Comparison of ENCODE assay signal across 18 cellular contexts in the genomic region with DNA sequence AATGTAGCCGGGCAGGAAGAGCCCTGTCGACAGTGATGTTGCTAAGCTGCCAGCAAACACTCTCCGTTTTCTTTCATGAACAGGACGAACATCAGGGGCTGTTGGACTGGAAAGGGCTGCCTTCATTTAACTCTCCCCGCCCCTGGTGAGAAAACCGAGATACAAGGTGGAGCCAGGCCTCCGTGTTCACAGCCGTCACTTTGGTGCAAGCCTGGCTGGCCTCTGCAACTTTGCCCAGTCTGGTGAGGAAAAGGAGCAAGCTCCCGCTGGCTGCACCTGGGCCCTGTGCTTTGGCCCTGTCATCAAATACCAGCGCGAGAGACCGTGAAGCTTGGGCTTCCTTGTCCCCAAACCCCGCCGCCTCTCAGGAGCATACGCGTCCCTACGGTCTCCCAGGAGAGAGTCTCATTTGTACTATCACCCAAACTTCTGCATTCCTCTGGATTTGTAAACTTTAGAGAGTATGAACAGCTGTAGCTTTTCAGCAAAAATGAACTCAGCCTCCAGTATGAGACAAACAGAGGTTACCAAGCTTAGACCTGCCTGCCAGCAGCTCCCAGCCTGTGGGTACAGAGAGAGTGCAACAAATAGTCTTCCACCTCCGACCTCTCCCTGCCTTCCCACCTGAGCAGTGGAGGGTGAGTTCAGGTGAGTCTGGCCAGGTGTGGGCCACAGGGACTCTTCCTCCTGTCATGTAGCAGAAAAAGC.
DNase-seq lines count a peak whose midpoint lies in the region; TF ChIP-seq lines count a peak whose summit lies in the region.
"Had no signal": no experiment of that assay in that cellular context is flagged by ENCODE, and none has a peak within 500 bp of the region (broad histone marks: within the 10 kb centered on the region; RNA-seq: fewer than 3 reads in every experiment).

No MANE protein-coding gene starts in this region.

- TF ChIP-seq CTCF in esophagus muscularis mucosa (IDR thresholded peaks at IDR 0.05) (no peak), sigmoid colon (IDR thresholded peaks at IDR 0.05) (no peak), glutamatergic neuron (IDR thresholded peaks at IDR 0.05; ENCODE audit: partially characterized antibody, unreplicated experiment) (no peak)

- POLR2A ChIA-PET in CD4-positive, alpha-beta memory T cell (lab: Charles Lee; ENCODE audit: partially characterized antibody), result no interaction called here

- TF ChIP-seq EP300 in esophagus muscularis mucosa (IDR thresholded peaks at IDR 0.05) (no peak), sigmoid colon (IDR thresholded peaks at IDR 0.05) (no peak)

- H3K27me3 Mint-ChIP-seq in glutamatergic neuron (ENCODE audit: unreplicated experiment), result peaks cover 2% of the 10 kb centered on the region
- peaks cover 0 to 1% of the 10 kb centered on the region in 2 donors for H3K27me3 Mint-ChIP-seq in CD4-positive, alpha-beta memory T cell
- H3K27me3 Mint-ChIP-seq: activated CD8-positive, alpha-beta memory T cell treated with anti-CD3 and anti-CD28 coated beads, Interleukin-2, amount 10 ng/mL, durations not matched to agents 7 days and 5 days; CD4-positive, alpha-beta T cell; stimulated activated memory B cell treated with anti-CD40 and anti-IgM and Interleukin-4, amounts not matched to agents 10 μg/mL and 1 μg/mL and 100 μg/mL, for 72 hours had no signal

- peak overlapping the region in 3 of 4 donors; percentile 41 to 51 (median 41) for H3K27ac ChIP-seq in esophagus muscularis mucosa (replicated peaks in 1 of 4)
- peak overlapping the region; percentile 35 to 57 (median 44) for H3K27ac ChIP-seq in sigmoid colon
- H3K27ac ChIP-seq in CD4-positive, alpha-beta memory T cell (ENCODE audit: low read depth, low read length), result no peak overlapping the region
- H3K27ac ChIP-seq: foreskin keratinocyte, ovary had no signal

- H3K27me3 ChIP-seq in H7 (ENCODE audit: control insufficient read depth, insufficient read depth, low read length) (no peaks in the 10 kb centered on the region), esophagus muscularis mucosa (peaks cover 0 to 30% (median 0%) of the 10 kb centered on the region in 4 donors), sigmoid colon (peaks cover 0 to 27% (median 0%) of the 10 kb centered on the region in 3 donors)
- H3K27me3 ChIP-seq in CD4-positive, alpha-beta memory T cell (ENCODE audit: insufficient read depth, low read length), result no peaks in the 10 kb centered on the region
- H3K27me3 ChIP-seq: foreskin keratinocyte, ovary had no signal

- H3K9me3 Mint-ChIP-seq in glutamatergic neuron (ENCODE audit: unreplicated experiment), result no peaks in the 10 kb centered on the region
- H3K9me3 Mint-ChIP-seq in CD4-positive, alpha-beta memory T cell, result no peaks in the 10 kb centered on the region
- H3K9me3 Mint-ChIP-seq: CD4-positive, alpha-beta T cell; stimulated activated memory B cell treated with anti-CD40 and anti-IgM and Interleukin-4, amounts not matched to agents 10 μg/mL and 1 μg/mL and 100 μg/mL, for 72 hours had no signal

- no peak overlapping the region for H3K4me3 Mint-ChIP-seq in glutamatergic neuron (ENCODE audit: unreplicated experiment)
- no peak overlapping the region for H3K4me3 Mint-ChIP-seq in CD4-positive, alpha-beta memory T cell
- H3K4me3 Mint-ChIP-seq: activated CD8-positive, alpha-beta memory T cell treated with anti-CD3 and anti-CD28 coated beads, Interleukin-2, amount 10 ng/mL, durations not matched to agents 7 days and 5 days; CD4-positive, alpha-beta T cell; stimulated activated memory B cell treated with anti-CD40 and anti-IgM and Interleukin-4, amounts not matched to agents 10 μg/mL and 1 μg/mL and 100 μg/mL, for 72 hours had no signal

- TF ChIP-seq POLR2A in esophagus muscularis mucosa (IDR thresholded peaks at IDR 0.05; ENCODE audit: low read depth) (no peak), sigmoid colon (IDR thresholded peaks at IDR 0.05) (no peak)

- 44% methylated on average over 15 of the region's 18 CpGs for WGBS in esophagus muscularis mucosa
- 53 to 60% methylated on average over 18 of the region's 18 CpGs for WGBS in sigmoid colon, 2 donors

- H3K4me3 ChIP-seq in H7 (ENCODE audit: insufficient read depth, low read depth, low read length) (no peak overlapping the region), esophagus muscularis mucosa (no peak overlapping the region), sigmoid colon (no peak overlapping the region)
- H3K4me3 ChIP-seq in CD4-positive, alpha-beta memory T cell (ENCODE audit: low read length in 2 of 2), result no peak overlapping the region
- H3K4me3 ChIP-seq: ovary had no signal

- CTCF ChIA-PET in CD4-positive, alpha-beta memory T cell (lab: Charles Lee; ENCODE audit: partially characterized antibody), result no interaction called here

- peaks cover 18% of the 10 kb centered on the region for H3K4me1 Mint-ChIP-seq in glutamatergic neuron (ENCODE audit: low read depth, unreplicated experiment)
- H3K4me1 Mint-ChIP-seq in CD4-positive, alpha-beta memory T cell, result no peaks in the 10 kb centered on the region
- H3K4me1 Mint-ChIP-seq: activated CD8-positive, alpha-beta memory T cell treated with anti-CD3 and anti-CD28 coated beads, Interleukin-2, amount 10 ng/mL, durations not matched to agents 7 days and 5 days; stimulated activated memory B cell treated with anti-CD40 and anti-IgM and Interleukin-4, amounts not matched to agents 10 μg/mL and 1 μg/mL and 100 μg/mL, for 72 hours had no signal

- H3K36me3 ChIP-seq in H7 (replicated peaks; ENCODE audit: control insufficient read depth, insufficient read depth, low read length), result no peaks in the 10 kb centered on the region
- no peaks in the 10 kb centered on the region for H3K36me3 ChIP-seq in esophagus muscularis mucosa
- H3K36me3 ChIP-seq in sigmoid colon, result no peaks in the 10 kb centered on the region
- no peaks in the 10 kb centered on the region for H3K36me3 ChIP-seq in CD4-positive, alpha-beta memory T cell (ENCODE audit: insufficient read depth, low read length)
- H3K36me3 ChIP-seq: ovary had no signal

- peak; percentile 64 for DNase-seq in H7
- DNase-seq in esophagus muscularis mucosa (ENCODE audit: extremely low spot score), result no peak
- peak; percentile 43 for DNase-seq in kidney tubule cell (ENCODE audit: low spot score)
- DNase-seq in sigmoid colon, result no peak
- no peak for DNase-seq in DMS 273 treated with DMSO at 0.1 percent for 48 hours (lab: John Stamatoyannopoulos, UW)
- DNase-seq in glutamatergic neuron, result no peak
- DNase-seq in CD4-positive, alpha-beta memory T cell, result no peak
- DNase-seq in DMS153 treated with DMSO at 0.1 percent for 48 hours (lab: John Stamatoyannopoulos, UW; ENCODE audit: unreplicated experiment), result no peak
- DNase-seq: activated CD8-positive, alpha-beta memory T cell treated with anti-CD3 and anti-CD28 coated beads, Interleukin-2, amount 10 ng/mL, durations not matched to agents 7 days and 5 days; activated effector memory CD4-positive, alpha-beta T cell treated with Interleukin-2 at 50 U/mL for 16 hours; CD4-positive, alpha-beta T cell; DMS79 treated with DMSO at 0.1 percent for 48 hours; foreskin keratinocyte; KG1; NCI-H2081; NCI-H524; ovary had no signal

- H3K27ac Mint-ChIP-seq in glutamatergic neuron (ENCODE audit: unreplicated experiment), result no peak overlapping the region
- no peak overlapping the region for H3K27ac Mint-ChIP-seq in CD4-positive, alpha-beta memory T cell
- H3K27ac Mint-ChIP-seq: activated CD8-positive, alpha-beta memory T cell treated with anti-CD3 and anti-CD28 coated beads, Interleukin-2, amount 10 ng/mL, durations not matched to agents 7 days and 5 days; CD4-positive, alpha-beta T cell; stimulated activated memory B cell treated with anti-CD40 and anti-IgM and Interleukin-4, amounts not matched to agents 10 μg/mL and 1 μg/mL and 100 μg/mL, for 72 hours had no signal

- H3K36me3 Mint-ChIP-seq in glutamatergic neuron (ENCODE audit: unreplicated experiment), result no peaks in the 10 kb centered on the region
- no peaks in the 10 kb centered on the region for H3K36me3 Mint-ChIP-seq in CD4-positive, alpha-beta memory T cell
- H3K36me3 Mint-ChIP-seq: activated CD8-positive, alpha-beta memory T cell treated with anti-CD3 and anti-CD28 coated beads, Interleukin-2, amount 10 ng/mL, durations not matched to agents 7 days and 5 days; stimulated activated memory B cell treated with anti-CD40 and anti-IgM and Interleukin-4, amounts not matched to agents 10 μg/mL and 1 μg/mL and 100 μg/mL, for 72 hours had no signal

- H3K4me1 ChIP-seq in esophagus muscularis mucosa (peaks cover 3 to 21% (median 6%) of the 10 kb centered on the region in 4 donors), sigmoid colon (no peaks in the 10 kb centered on the region)
- H3K4me1 ChIP-seq in CD4-positive, alpha-beta memory T cell (ENCODE audit: insufficient read depth, low read length), result no peaks in the 10 kb centered on the region
- H3K4me1 ChIP-seq: foreskin keratinocyte had no signal

- H3K9me3 ChIP-seq in esophagus muscularis mucosa (no peaks in the 10 kb centered on the region), sigmoid colon (no peaks in the 10 kb centered on the region)
- H3K9me3 ChIP-seq in CD4-positive, alpha-beta memory T cell (ENCODE audit: control insufficient read depth in 1 of 2, low read length in 2 of 2), result no peaks in the 10 kb centered on the region
- H3K9me3 ChIP-seq: ovary had no signal

- intact Hi-C loops in esophagus muscularis mucosa (cut with DNase I), result no loop called here
- intact Hi-C loops in sigmoid colon (cut with DNase I), result no loop called here
- intact Hi-C loops in CD4-positive, alpha-beta memory T cell (cut with micrococcal nuclease), result no loop called here

Comparison
In these comparisons a context has a peak if more than half of its experiments do, and no peak if none do; other contexts are left out.
1. DNase-seq: peak in H7 (single experiment) and kidney tubule cell (single experiment); none in esophagus muscularis mucosa (single experiment), sigmoid colon (single experiment), DMS 273 treated with DMSO at 0.1 percent for 48 hours (single experiment), glutamatergic neuron (single experiment), CD4-positive, alpha-beta memory T cell (0 of 5) and DMS153 treated with DMSO at 0.1 percent for 48 hours (single experiment).